1 cellular context compared by ENCODE assay signal in genomic region chr12:104137902-104138746, GRCh38.
TF ChIP-seq lines count a peak whose summit lies in the region.

Gene NFYB, minus strand, starts transcription at chr12:104138210. Its CDS starts 2,757 bp downstream, at chr12:104135453.

TF ChIP-seq in H1, 55 proteins besides CTCF, POLR2A, EP300 and RAD21 (continued from another document):
- peak; percentile 95 for TF ChIP-seq POLR2AphosphoS5 (IDR thresholded peaks at IDR 0.05; ENCODE audit: low read depth, low read length)
- peak; percentile 48 to 79; a peak in 2 of 4 replicates for TF ChIP-seq SIN3A (conservative IDR thresholded peaks at IDR 0.05 in 1 of 2, IDR thresholded peaks at IDR 0.05 in 1 of 2; ENCODE audit: low read depth in 1 of 2, low read length in 2 of 2)
- peak; percentile 35; the same call in 1 of the 2 replicates for TF ChIP-seq RBBP5 (IDR thresholded peaks at IDR 0.05; ENCODE audit: borderline replicate concordance, low read depth, low read length)
- TF ChIP-seq RFX5 (IDR thresholded peaks at IDR 0.05; ENCODE audit: borderline replicate concordance, low read depth, low read length) = no peak
- TF ChIP-seq TBP (IDR thresholded peaks at IDR 0.05; ENCODE audit: low read depth, low read length) = peak; percentile 90
- TF ChIP-seq YY1 (IDR thresholded peaks at IDR 0.05; ENCODE audit: low read depth, low read length) = peak; percentile 89
- no peak for TF ChIP-seq SUZ12 (IDR thresholded peaks at IDR 0.05; ENCODE audit: low read length)
- TF ChIP-seq TCF12 (IDR thresholded peaks at IDR 0.05; ENCODE audit: low read depth, low read length) = no peak
- TF ChIP-seq SP2 (IDR thresholded peaks at IDR 0.05; ENCODE audit: low read length) = no peak
- no peak for TF ChIP-seq BCL11A (IDR thresholded peaks at IDR 0.05; ENCODE audit: low read depth in 2 of 2, low read length in 2 of 2)
- TF ChIP-seq CHD1 (IDR thresholded peaks at IDR 0.05; ENCODE audit: low read depth, low read length) = no peak
- peak; percentile 99 for TF ChIP-seq JUND (IDR thresholded peaks at IDR 0.05; ENCODE audit: low read length)
- no peak for TF ChIP-seq HDAC2 (IDR thresholded peaks at IDR 0.05; ENCODE audit: borderline replicate concordance in 1 of 2, low read depth in 2 of 2, low read length in 2 of 2)
- peak; percentile 80; the same call in 1 of the 2 replicates for TF ChIP-seq GTF2F1 (IDR thresholded peaks at IDR 0.05; ENCODE audit: borderline replicate concordance, low read depth, low read length)
- peak; percentile 44; the same call in 1 of the 2 replicates for TF ChIP-seq CREB1 (IDR thresholded peaks at IDR 0.05)
- no peak for TF ChIP-seq MAFK (IDR thresholded peaks at IDR 0.05; ENCODE audit: low read depth, low read length)
- TF ChIP-seq E2F6 (IDR thresholded peaks at IDR 0.05) = peak; percentile 90
- no peak for TF ChIP-seq NRF1 (IDR thresholded peaks at IDR 0.05; ENCODE audit: low read depth, low read length)
- peak; percentile 58 for TF ChIP-seq KDM4A (IDR thresholded peaks at IDR 0.05; ENCODE audit: low read depth, low read length, severe bottlenecking)
- TF ChIP-seq NANOG (IDR thresholded peaks at IDR 0.05; ENCODE audit: insufficient read depth, low read depth, low read length, poor library complexity, severe bottlenecking) = peak; percentile 48
- peak; percentile 94 for TF ChIP-seq TAF1 (IDR thresholded peaks at IDR 0.05; ENCODE audit: low read depth, low read length)
- TF ChIP-seq KDM5A (IDR thresholded peaks at IDR 0.05; ENCODE audit: low read length) = peak; percentile 55; the same call in 1 of the 2 replicates
- TF ChIP-seq TAF7 (optimal IDR thresholded peaks at IDR 0.05; ENCODE audit: borderline replicate concordance, low read depth, low read length) = peak; percentile 78
- peak; percentile 83 for TF ChIP-seq MAX (IDR thresholded peaks at IDR 0.05)
- no peak for TF ChIP-seq SIRT6 (IDR thresholded peaks at IDR 0.05; ENCODE audit: low read length)
- no peak for TF ChIP-seq TEAD4 (IDR thresholded peaks at IDR 0.05; ENCODE audit: low read depth, low read length)
- TF ChIP-seq SP1 (IDR thresholded peaks at IDR 0.05; ENCODE audit: low read depth, low read length) = peak; percentile 91
- TF ChIP-seq CHD7 (IDR thresholded peaks at IDR 0.05; ENCODE audit: insufficient replicate concordance, low read length) = no peak
- TF ChIP-seq CBX8 (IDR thresholded peaks at IDR 0.05; ENCODE audit: borderline replicate concordance, low read depth, low read length) = no peak
- peak; percentile 38 for TF ChIP-seq PHF8 (conservative IDR thresholded peaks at IDR 0.05; ENCODE audit: low read depth, low read length)
- TF ChIP-seq CHD2 (IDR thresholded peaks at IDR 0.05; ENCODE audit: low read length) = peak; percentile 50; the same call in 1 of the 2 replicates
